8 cellular contexts compared by ENCODE assay signal in the genomic region with DNA sequence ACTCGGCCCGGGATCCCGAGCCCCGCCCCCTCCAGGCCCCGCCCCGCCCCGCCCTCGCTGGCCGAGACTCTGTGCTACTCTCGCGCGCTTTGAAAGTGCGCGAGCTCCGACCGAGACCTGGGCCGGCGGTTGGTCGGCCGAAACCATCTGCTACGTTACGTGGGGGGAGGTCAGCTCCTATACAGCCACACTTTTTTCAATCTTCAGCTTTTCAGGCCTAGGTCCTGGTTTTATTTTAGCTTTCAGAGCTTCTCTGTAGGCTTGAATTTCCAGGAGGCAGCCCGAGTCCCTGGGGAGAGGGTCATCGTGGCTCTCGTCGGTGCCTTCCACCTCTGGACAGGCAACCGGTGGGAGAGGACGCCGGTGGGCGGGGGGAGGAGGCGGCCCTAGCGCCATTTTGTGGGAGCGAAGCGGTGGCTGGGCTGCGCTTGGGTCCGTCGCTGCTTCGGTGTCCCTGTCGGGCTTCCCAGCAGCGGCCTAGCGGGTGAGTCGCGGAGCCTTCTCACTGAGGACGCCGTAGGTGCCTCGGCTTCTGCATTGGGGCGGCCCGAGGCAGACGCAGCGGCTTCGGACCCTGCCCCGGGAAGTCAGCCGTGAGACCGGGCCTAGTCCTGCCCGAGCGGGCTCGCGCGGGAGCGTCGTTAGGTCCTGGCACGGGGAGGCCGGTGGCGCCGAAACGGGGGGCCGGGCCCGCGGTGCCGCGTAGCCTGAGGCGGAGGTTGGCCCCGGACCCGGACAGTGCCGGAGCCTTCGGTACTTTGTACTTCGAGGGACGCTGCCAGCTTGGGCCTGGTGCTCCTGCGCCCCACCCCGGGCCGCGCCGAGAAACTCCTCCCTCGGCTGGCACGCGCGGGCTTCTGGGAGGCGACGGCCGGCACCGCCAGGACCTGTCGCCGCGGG. TPM values are rescaled to one million over a fixed set of nuclear protein-coding genes. Genes with fewer than 3 reads are reported as not detected.
A peak's percentile ranks its signal among the peaks of the same experiment; 100 is the strongest.
DNase-seq lines count a peak whose midpoint lies in the region; ATAC-seq, FAIRE-seq and TF ChIP-seq lines count a peak whose summit lies in the region.

A gene (plus strand): TSS at position 395 of the 900 bp plus-strand sequence. CDS start 1,074 bp downstream, outside the sequence.

- H3K36me3 Mint-ChIP-seq in dendritic cell treated with granulocyte-macrophage colony-stimulating factor and Interleukin-4, amounts not matched to agents 40 ng/mL and 50 ng/mL, for 4 days (ENCODE audit: low read depth): peaks cover 53% of the 10 kb centered on the region

- peak within 1 kb of the TSS; percentile 100 for H3K9ac ChIP-seq in HepG2 (ENCODE audit: insufficient read depth, low read depth, low read length)

- CTCF ChIA-PET in HepG2 (lab: Yijun Ruan, JAX; ENCODE audit: low intra/inter-chr PET ratio, low total read pairs): no interaction called here

- peak within 1 kb of the TSS; percentile 99 for H3K27ac Mint-ChIP-seq in dendritic cell treated with granulocyte-macrophage colony-stimulating factor and Interleukin-4, amounts not matched to agents 40 ng/mL and 50 ng/mL, for 4 days

- peaks cover 17% of the 10 kb centered on the region for H3K4me1 Mint-ChIP-seq in dendritic cell treated with granulocyte-macrophage colony-stimulating factor and Interleukin-4, amounts not matched to agents 40 ng/mL and 50 ng/mL, for 4 days (ENCODE audit: low read depth)

- H3K4me1 ChIP-seq in HepG2 (ENCODE audit: insufficient read depth, low read length): peaks cover 40% of the 10 kb centered on the region

- peak within 1 kb of the TSS; percentile 98 for H3K4me2 ChIP-seq in HepG2 (ENCODE audit: low read depth, low read length)

- H3K9me3 ChIP-seq in HepG2 (ENCODE audit: low read length): no peaks in the 10 kb centered on the region

- intact Hi-C loops in dendritic cell treated with granulocyte-macrophage colony-stimulating factor and Interleukin-4, amounts not matched to agents 40 ng/mL and 50 ng/mL, for 4 days (cut with micrococcal nuclease): loop anchor here (2.0 to 5.0 kb wide), 2 partner anchors 45 to 86 kb away; a partner anchor contains a TSS
- intact Hi-C loops in HepG2 (cut with micrococcal nuclease; ENCODE audit: unreplicated experiment): no loop called here

- peaks cover 7 to 33% of the 10 kb centered on the region in 2 experiments for H3K36me3 ChIP-seq in HepG2 (replicated peaks in 1 of 2; ENCODE audit: control insufficient read depth in 1 of 2, insufficient read depth in 2 of 2, low read length in 2 of 2)

- peak within 1 kb of the TSS; percentile 99 for H2AFZ ChIP-seq in HepG2 (ENCODE audit: low read length)

- H4K20me1 ChIP-seq in HepG2 (ENCODE audit: insufficient read depth, low read length): peaks cover 32% of the 10 kb centered on the region

- TF ChIP-seq RAD21 in HepG2 (CRISPR knock-in tag; IDR thresholded peaks at IDR 0.05): no peak; the same call in 1 of the 2 replicates

- ATAC-seq in GM19372 (IDR thresholded peaks at IDR 0.05; ENCODE audit: low read depth, unreplicated experiment) (peak; percentile 91), HG03521 (IDR thresholded peaks at IDR 0.05; ENCODE audit: unreplicated experiment) (peak; percentile 84), HepG2 (peak; percentile 88)

- in situ Hi-C loops in HepG2 (cut with HindIII; ENCODE audit: extremely low pct_ligation_motif_present, low pct_unique_long_range_greater_than_20kb): no loop called here

- peaks cover 35% of the 10 kb centered on the region for H3K79me2 ChIP-seq in HepG2 (ENCODE audit: insufficient read depth, low read length)

- H3K27ac ChIP-seq in C4-2B (peak within 1 kb of the TSS; percentile 97), HepG2 (ENCODE audit: extremely low read length, insufficient read depth, low read length) (peak within 1 kb of the TSS; percentile 99)

- no peaks in the 10 kb centered on the region; a peak in 1 of 5 replicates for H3K27me3 ChIP-seq in HepG2 (ENCODE audit: control insufficient read depth in 1 of 2, insufficient read depth in 2 of 2, low read length in 2 of 2)

- under 1% methylated on average over 20 of the region's 94 CpGs for WGBS in HepG2 (ENCODE audit: low lambda C conversion rate)

- H3K4me3 ChIP-seq in HepG2 (replicated peaks in 1 of 3; ENCODE audit: insufficient read depth in 1 of 3, low read depth in 2 of 3, low read length in 3 of 3): peak within 1 kb of the TSS; percentile 83 to 100 (median 99)

- no TSS peak for BruUV-seq in HepG2 (replicated peaks; lab: Mats Ljungman, UMichigan)

- TF ChIP-seq EP300 in HepG2 (IDR thresholded peaks at IDR 0.05; ENCODE audit: low read depth in 2 of 2, low read length in 2 of 2) (peak in 1 of 2 experiments; percentile 10; a peak in 1 of 4 replicates), HepG2 (CRISPR knock-in tag; IDR thresholded peaks at IDR 0.05; ENCODE audit: borderline replicate concordance) (no peak)

- FAIRE-seq in HepG2 (lab: Jason Lieb, UNC): peak; percentile 72

- POLR2A ChIA-PET in HepG2 (lab: Yijun Ruan, JAX): interaction anchor here (0.7 to 2.7 kb wide), 7 partner anchors 11 to 331 kb away, joined by 3 to 13 read pairs (median 3); a partner anchor contains a TSS

- no peak for TF ChIP-seq CTCF in C4-2B (conservative IDR thresholded peaks at IDR 0.05)
- TF ChIP-seq CTCF in HepG2 (CRISPR knock-in tag; IDR thresholded peaks at IDR 0.05): no peak

- H3K27me3 Mint-ChIP-seq in dendritic cell treated with granulocyte-macrophage colony-stimulating factor and Interleukin-4, amounts not matched to agents 40 ng/mL and 50 ng/mL, for 4 days: no peaks in the 10 kb centered on the region

- no peaks in the 10 kb centered on the region for H3K9me3 Mint-ChIP-seq in dendritic cell treated with granulocyte-macrophage colony-stimulating factor and Interleukin-4, amounts not matched to agents 40 ng/mL and 50 ng/mL, for 4 days

- peak within 1 kb of the TSS; percentile 83 for H3K4me3 Mint-ChIP-seq in dendritic cell treated with granulocyte-macrophage colony-stimulating factor and Interleukin-4, amounts not matched to agents 40 ng/mL and 50 ng/mL, for 4 days

- peak; percentile 89 to 97 for TF ChIP-seq POLR2A in HepG2 (IDR thresholded peaks at IDR 0.05; ENCODE audit: insufficient read depth in 1 of 2, low read depth in 2 of 2, low read length in 2 of 2)

- DNase-seq in NCI-H69 (lab: John Stamatoyannopoulos, UW): peak; percentile 90
- peak; percentile 83 to 89 for DNase-seq in activated CD4-positive, alpha-beta T cell treated with anti-CD3 and anti-CD28 coated beads, Interleukin-2, amount 50 U/mL, for 24 hours (ENCODE audit: low read depth in 1 of 2, low spot score in 1 of 2)
- DNase-seq in HepG2 (ENCODE audit: low spot score): peak; percentile 79
- peak; percentile 83 to 85 for DNase-seq in stimulated activated CD4-positive, alpha-beta T cell treated with anti-CD3 and anti-CD28 coated beads, Interleukin-2, amount 100 ng/mL, for 48 hours

TF ChIP-seq in HepG2, 621 proteins besides CTCF, POLR2A, EP300 and RAD21 (continues in another document):
- no peak for TF ChIP-seq ZBTB42 (CRISPR knock-in tag; IDR thresholded peaks at IDR 0.05)
- TF ChIP-seq XRCC5 (optimal IDR thresholded peaks at IDR 0.05; ENCODE audit: low read length): peak; percentile 75
- no peak for TF ChIP-seq NFYC (CRISPR knock-in tag; IDR thresholded peaks at IDR 0.05)
- TF ChIP-seq CHCHD3 (CRISPR knock-in tag; IDR thresholded peaks at IDR 0.05): peak; percentile 95
- TF ChIP-seq, protein P1, sequence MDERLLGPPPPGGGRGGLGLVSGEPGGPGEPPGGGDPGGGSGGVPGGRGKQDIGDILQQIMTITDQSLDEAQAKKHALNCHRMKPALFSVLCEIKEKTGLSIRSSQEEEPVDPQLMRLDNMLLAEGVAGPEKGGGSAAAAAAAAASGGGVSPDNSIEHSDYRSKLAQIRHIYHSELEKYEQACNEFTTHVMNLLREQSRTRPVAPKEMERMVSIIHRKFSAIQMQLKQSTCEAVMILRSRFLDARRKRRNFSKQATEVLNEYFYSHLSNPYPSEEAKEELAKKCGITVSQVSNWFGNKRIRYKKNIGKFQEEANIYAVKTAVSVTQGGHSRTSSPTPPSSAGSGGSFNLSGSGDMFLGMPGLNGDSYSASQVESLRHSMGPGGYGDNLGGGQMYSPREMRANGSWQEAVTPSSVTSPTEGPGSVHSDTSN (CRISPR knock-in tag; IDR thresholded peaks at IDR 0.05): 0 out of 2 replicates have a peak, but pooled peaks have one; percentile 12
- peak; percentile 80; the same call in 1 of the 2 replicates for TF ChIP-seq ZFP41 (CRISPR knock-in tag; IDR thresholded peaks at IDR 0.05; ENCODE audit: borderline replicate concordance)
- TF ChIP-seq ERF (CRISPR knock-in tag; IDR thresholded peaks at IDR 0.05): peak; percentile 86

RNA-seq across cellular contexts. Expression of the gene that starts here (rescaled TPM):
- total RNA-seq in HepG2 (2016; rRNA removed; fragmentation: Illumina TruSeq; extraction: Trizol): 62.4 and 159 TPM in 2 replicates
- 18.0 and 22.2 TPM in 2 replicates for total RNA-seq in HepG2 (2016; cell fraction: cytosol; rRNA removed; fragmentation: Illumina TruSeq; extraction: Trizol; ENCODE audit: low read depth)
- total RNA-seq in HepG2 (2016; cell fraction: insoluble cytoplasmic fraction; rRNA removed; fragmentation: Illumina TruSeq; extraction: Trizol): 61.9 and 166 TPM in 2 replicates
- 44.5 and 57.9 TPM in 2 replicates for total RNA-seq in HepG2 (2016; cell fraction: membrane; rRNA removed; fragmentation: Illumina TruSeq; extraction: Trizol)
- 75.1 and 75.6 TPM in 2 replicates for total RNA-seq in HepG2 (2016; cell fraction: nucleus; rRNA removed; fragmentation: Illumina TruSeq; extraction: Trizol)
- 78.1 and 93.0 TPM in 2 replicates for polyA plus RNA-seq in HepG2 (2011; rRNA removed)
- 52.7 and 80.2 TPM in 2 replicates for polyA plus RNA-seq in HepG2 (2011; cell fraction: cytosol; rRNA removed)
- 205 and 230 TPM in 2 replicates for polyA plus RNA-seq in HepG2 (2011; cell fraction: nucleus; rRNA removed)
- polyA plus RNA-seq in HepG2 (2012): 127 and 172 TPM in 2 replicates
- polyA plus RNA-seq in HepG2 (2016; cell fraction: cytosol; fragmentation: Illumina TruSeq; extraction: Trizol; ENCODE audit: low read depth): 10.2 and 11.3 TPM in 2 replicates
- polyA plus RNA-seq in HepG2 (2016; cell fraction: insoluble cytoplasmic fraction; fragmentation: Illumina TruSeq; extraction: Trizol; ENCODE audit: low read depth): 370 and 411 TPM in 2 replicates
- 38.9 and 43.1 TPM in 2 replicates for polyA plus RNA-seq in HepG2 (2016; cell fraction: membrane; fragmentation: Illumina TruSeq; extraction: Trizol; ENCODE audit: low read depth)
- 236 and 265 TPM in 2 replicates for polyA plus RNA-seq in HepG2 (2016; cell fraction: nucleus; fragmentation: Illumina TruSeq; extraction: Trizol; ENCODE audit: insufficient read depth, low read depth)
- polyA minus RNA-seq in HepG2 (2011; rRNA and poly(A)+ RNA removed; ENCODE audit: low replicate concordance): 37.3 and 69.3 TPM in 2 replicates
- 75.8 and 85.2 TPM in 2 replicates for polyA minus RNA-seq in HepG2 (2011; cell fraction: cytosol; rRNA and poly(A)+ RNA removed)
- polyA minus RNA-seq in HepG2 (2011; cell fraction: nucleus; rRNA and poly(A)+ RNA removed): 227 and 240 TPM in 2 replicates

Comparison
In these comparisons a context has a peak if more than half of its experiments do, and no peak if none do; other contexts are left out.
1. Peak in every context shown above with its lines: DNase-seq, ATAC-seq, H3K4me3 ChIP-seq and H3K27ac ChIP-seq.